In the genomic region with DNA sequence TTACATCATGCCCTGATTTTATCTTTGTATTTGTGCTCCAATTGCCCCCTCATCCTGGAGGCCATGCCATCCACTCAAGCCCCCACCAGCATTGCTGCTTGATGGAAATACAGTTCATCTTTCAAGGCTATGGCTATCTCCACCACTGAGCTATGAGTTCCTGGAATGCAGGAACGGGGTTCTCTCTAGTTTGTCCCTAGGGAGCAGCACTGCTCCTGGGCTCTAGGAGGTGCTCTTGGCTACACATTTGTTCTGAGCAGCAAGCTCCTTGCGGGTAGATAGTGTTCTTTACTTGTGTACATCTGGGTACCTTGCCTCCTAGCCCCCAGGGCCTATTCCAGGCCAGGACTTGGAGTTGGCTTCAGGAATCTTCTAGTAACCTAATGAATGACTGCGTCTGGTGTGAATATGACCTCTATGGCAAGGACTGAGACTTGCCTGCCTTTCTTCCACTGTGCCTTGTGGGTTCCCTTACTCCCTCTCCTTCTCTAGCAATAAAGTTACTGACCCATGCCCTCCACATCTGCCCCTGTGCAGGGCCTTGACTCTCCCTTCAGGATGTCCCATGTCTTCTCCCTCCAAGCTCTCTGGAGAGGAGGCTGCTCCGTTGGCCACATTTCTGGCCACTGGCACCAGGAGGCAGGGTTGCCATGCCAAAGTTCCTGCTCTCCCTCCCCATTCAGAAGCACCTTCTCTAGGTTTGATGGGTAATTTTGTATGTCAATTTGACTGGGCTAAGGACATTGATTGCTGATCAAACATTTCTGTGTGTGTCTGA, we compare ENCODE assay signal across 9 cellular contexts. TPM values are rescaled to one million over a fixed set of nuclear protein-coding genes. Genes with fewer than 3 reads are reported as not detected.
DNase-seq lines count a peak whose midpoint lies in the region; ATAC-seq and TF ChIP-seq lines count a peak whose summit lies in the region.
"Had no signal": no experiment of that assay in that cellular context is flagged by ENCODE, and none has a peak within 500 bp of the region (broad histone marks: within the 10 kb centered on the region; RNA-seq: fewer than 3 reads in every experiment).

No MANE protein-coding gene starts in this region.

- DNase-seq in ELF-1 (ENCODE audit: low read depth, low spot score) (peak; percentile 77), PC-3 (peak; percentile 29), iPS-NIHi7 (ENCODE audit: extremely low spot score) (peak; percentile 60), Peyer's patch (no peak)
- no peak for DNase-seq in activated CD8-positive, alpha-beta memory T cell treated with anti-CD3 and anti-CD28 coated beads, Interleukin-2, amount 50 U/mL, for 4 hours
- DNase-seq: naive B cell had no signal

- no peak overlapping the region for H2AFZ ChIP-seq in PC-3 (ENCODE audit: low read length)

- POLR2A ChIA-PET in PC-3 (lab: Charles Lee; ENCODE audit: unreplicated experiment), result no interaction called here

- no peaks in the 10 kb centered on the region for H4K20me1 ChIP-seq in PC-3 (ENCODE audit: low read length)

- H3K9ac ChIP-seq in PC-3 (ENCODE audit: low read length), result no peak overlapping the region

- no peaks in the 10 kb centered on the region for H3F3A ChIP-seq in PC-3 (ENCODE audit: low read length, unreplicated experiment)

- H3K27ac ChIP-seq in PC-3 (ENCODE audit: low read length) (no peak overlapping the region), Peyer's patch (no peak overlapping the region)

- TF ChIP-seq CTCF in PC-3 (conservative IDR thresholded peaks at IDR 0.05; ENCODE audit: low read depth, low read length) (peak; percentile 50), Peyer's patch (IDR thresholded peaks at IDR 0.05) (peak in 3 of 6 experiments; percentile 27 to 46 (median 44))

- H3K4me3 ChIP-seq in PC-3 (ENCODE audit: low read length) (no peak overlapping the region), Peyer's patch (no peak overlapping the region)

- no peaks in the 10 kb centered on the region for H3K4me1 ChIP-seq in PC-3 (ENCODE audit: insufficient read depth, low read length)
- H3K4me1 ChIP-seq in Peyer's patch, result no peaks in the 10 kb centered on the region

- intact Hi-C loops in PC-3 (cut with micrococcal nuclease), result no loop called here

- CTCF ChIA-PET in PC-3 (lab: Charles Lee), result interaction anchor here (1.1 kb wide), 1 partner anchor 242 kb away, joined by 5 read pairs; no protein-coding TSS in a partner anchor

- TF ChIP-seq POLR2A in Peyer's patch (IDR thresholded peaks at IDR 0.05), result no peak

- H3K9me2 ChIP-seq in PC-3 (replicated peaks; ENCODE audit: low read length), result no peaks in the 10 kb centered on the region

- H3K9me3 ChIP-seq in PC-3 (ENCODE audit: low read length) (no peaks in the 10 kb centered on the region), Peyer's patch (no peaks in the 10 kb centered on the region)

- no peaks in the 10 kb centered on the region for H3K79me2 ChIP-seq in PC-3 (ENCODE audit: low read length)

- H3K36me3 ChIP-seq in PC-3 (ENCODE audit: low read depth, low read length) (no peaks in the 10 kb centered on the region), Peyer's patch (no peaks in the 10 kb centered on the region)

- no peak overlapping the region for H3K4me2 ChIP-seq in PC-3 (ENCODE audit: low read length)

- no TSS peak for BruUV-seq in PC-3 (replicated peaks; lab: Mats Ljungman, UMichigan)

- ATAC-seq in GM21390 (IDR thresholded peaks at IDR 0.05; ENCODE audit: unreplicated experiment) (peak; percentile 49), PC-3 (peak; percentile 35; the same call in 1 of the 2 replicates), HG03521 (IDR thresholded peaks at IDR 0.05; ENCODE audit: unreplicated experiment) (no peak), HG03175 (IDR thresholded peaks at IDR 0.05; ENCODE audit: unreplicated experiment) (no peak)

- H3K27me3 ChIP-seq in PC-3 (ENCODE audit: low read length) (no peaks in the 10 kb centered on the region), Peyer's patch (no peaks in the 10 kb centered on the region)

RNA-seq across cellular contexts. Expression of gene CITED1, which starts 7.6 kb away (rescaled TPM):
- total RNA-seq in PC-3 (2014; rRNA removed) (0.40 and 1.8 TPM in 2 replicates), Peyer's patch (not detected)

RNA-seq across cellular contexts. Expression of gene RPS4X, which starts 21.1 kb away (rescaled TPM):
- 617 and 780 TPM in 2 replicates for total RNA-seq in PC-3 (2014; rRNA removed)
- 100 to 1,000 TPM; 263 to 912 (median 486) TPM for total RNA-seq in Peyer's patch

RNA-seq across cellular contexts. Expression of gene ERCC6L, which starts 59.3 kb away (rescaled TPM):
- total RNA-seq in PC-3 (2014; rRNA removed), result 13.0 and 14.6 TPM in 2 replicates
- 1 to 10 TPM in 1 of 4 donors, under 1 TPM in 3; 0.18 to 5.8 (median 0.65) TPM for total RNA-seq in Peyer's patch

Comparison
In these comparisons a context has a peak if more than half of its experiments do, and no peak if none do; other contexts are left out.
1. DNase-seq: peak in ELF-1 (single experiment), PC-3 (single experiment) and iPS-NIHi7 (single experiment); none in activated CD8-positive, alpha-beta memory T cell treated with anti-CD3 and anti-CD28 coated beads, Interleukin-2, amount 50 U/mL, for 4 hours (single experiment) and Peyer's patch (0 of 3).
2. ATAC-seq: peak in GM21390 (single experiment) and PC-3 (single experiment); none in HG03521 (single experiment) and HG03175 (single experiment).